In genomic region chr7:73833251-73833919, GRCh38 we compare ENCODE assay signal across 1 cellular context.
TF ChIP-seq lines count a peak whose summit lies in the region.

No MANE protein-coding gene starts in this region.

TF ChIP-seq in HepG2, 621 proteins besides CTCF, POLR2A, EP300 and RAD21 (continues in another document):
- TF ChIP-seq FOXP4 (CRISPR knock-in tag; IDR thresholded peaks at IDR 0.05) (0 out of 2 replicates have a peak, but pooled peaks have one; percentile 31), ZNF335 (CRISPR knock-in tag; IDR thresholded peaks at IDR 0.05) (no peak), ZNF614 (CRISPR knock-in tag; IDR thresholded peaks at IDR 0.05; ENCODE audit: borderline replicate concordance) (peak; percentile 43; the same call in 1 of the 2 replicates), ZBTB39 (CRISPR knock-in tag; IDR thresholded peaks at IDR 0.05) (no peak), ZNF549 (CRISPR knock-in tag; IDR thresholded peaks at IDR 0.05) (no peak), MXI1 (IDR thresholded peaks at IDR 0.05; ENCODE audit: borderline replicate concordance, low read depth, low read length) (no peak), NFKB2 (CRISPR knock-in tag; IDR thresholded peaks at IDR 0.05; ENCODE audit: borderline replicate concordance) (no peak), RNF219 (CRISPR knock-in tag; IDR thresholded peaks at IDR 0.05) (0 out of 2 replicates have a peak, but pooled peaks have one; percentile 56), ZFP82 (CRISPR knock-in tag; IDR thresholded peaks at IDR 0.05; ENCODE audit: borderline replicate concordance) (no peak), BCL3 (CRISPR knock-in tag; IDR thresholded peaks at IDR 0.05) (no peak), AKNA (CRISPR knock-in tag; IDR thresholded peaks at IDR 0.05; ENCODE audit: borderline replicate concordance) (no peak), SNRNP70 (IDR thresholded peaks at IDR 0.05; ENCODE audit: low read depth, low read length) (no peak), RFXAP (CRISPR knock-in tag; IDR thresholded peaks at IDR 0.05; ENCODE audit: borderline replicate concordance) (no peak), ZNF329 (CRISPR knock-in tag; IDR thresholded peaks at IDR 0.05; ENCODE audit: low read depth) (peak; percentile 94), GTF3A (CRISPR knock-in tag; conservative IDR thresholded peaks at IDR 0.05) (no peak), ZNF841 (CRISPR knock-in tag; IDR thresholded peaks at IDR 0.05; ENCODE audit: borderline replicate concordance) (no peak), ZNF724P (CRISPR knock-in tag; IDR thresholded peaks at IDR 0.05; ENCODE audit: borderline replicate concordance) (no peak), AFF4 (CRISPR knock-in tag; IDR thresholded peaks at IDR 0.05) (no peak), ASH2L (IDR thresholded peaks at IDR 0.05; ENCODE audit: insufficient read length, low read depth, low read length) (no peak), TBL1XR1 (IDR thresholded peaks at IDR 0.05; ENCODE audit: borderline replicate concordance, low read length, partially characterized antibody) (no peak), FOXP1 (IDR thresholded peaks at IDR 0.05) (no peak), FOXP1 (CRISPR knock-in tag; IDR thresholded peaks at IDR 0.05) (no peak), ZNF20 (CRISPR knock-in tag; IDR thresholded peaks at IDR 0.05) (no peak), ZHX2 (IDR thresholded peaks at IDR 0.05; ENCODE audit: low read depth) (no peak), ZHX2 (CRISPR knock-in tag; IDR thresholded peaks at IDR 0.05; ENCODE audit: borderline replicate concordance) (no peak), ZNF280B (CRISPR knock-in tag; IDR thresholded peaks at IDR 0.05; ENCODE audit: borderline replicate concordance) (0 out of 2 replicates have a peak, but pooled peaks have one; percentile 27), MAFF (IDR thresholded peaks at IDR 0.05; ENCODE audit: low read depth, low read length) (peak; percentile 42; the same call in 1 of the 2 replicates), HNRNPK (IDR thresholded peaks at IDR 0.05; ENCODE audit: low read depth, low read length, poor library complexity, severe bottlenecking) (no peak), ZNF333 (CRISPR knock-in tag; IDR thresholded peaks at IDR 0.05; ENCODE audit: borderline replicate concordance) (no peak), KLF15 (CRISPR knock-in tag; IDR thresholded peaks at IDR 0.05; ENCODE audit: borderline replicate concordance) (no peak), RXRB (CRISPR knock-in tag; IDR thresholded peaks at IDR 0.05; ENCODE audit: borderline replicate concordance) (no peak)
